8 cellular contexts compared by ENCODE assay signal in genomic region chr1:8004803-8005573, GRCh38. TPM values are rescaled to one million over a fixed set of nuclear protein-coding genes. Genes with fewer than 3 reads are reported as not detected.
DNase-seq lines count a peak whose midpoint lies in the region; ATAC-seq and TF ChIP-seq lines count a peak whose summit lies in the region.

No MANE protein-coding gene starts in this region.

- peaks cover 27% of the 10 kb centered on the region for H3K4me1 Mint-ChIP-seq in Caco-2 (ENCODE audit: low read depth, unreplicated experiment)
- H3K4me1 Mint-ChIP-seq in activated CD8-positive, alpha-beta memory T cell treated with anti-CD3 and anti-CD28 coated beads, Interleukin-2, amount 10 ng/mL, durations not matched to agents 7 days and 5 days = no peaks in the 10 kb centered on the region

- H3K27me3 ChIP-seq in Caco-2 (replicated peaks; ENCODE audit: control insufficient read depth, insufficient read depth, low read length) (no peaks in the 10 kb centered on the region), tibial artery (no peaks in the 10 kb centered on the region)

- CTCF ChIA-PET in Caco-2 (lab: Charles Lee) = interaction anchor here (0.5 to 1.6 kb wide), 7 partner anchors 10 to 338 kb away, joined by 3 to 11 read pairs (median 4); no protein-coding TSS in a partner anchor
- CTCF ChIA-PET in activated CD8-positive, alpha-beta memory T cell treated with anti-CD3 and anti-CD28 coated beads, Interleukin-2, amount 10 ng/mL, durations not matched to agents 7 days and 5 days (lab: Charles Lee) = interaction anchor here (0.6 to 1.6 kb wide), 4 partner anchors 10 to 309 kb away, joined by 3 to 4 read pairs (median 4); no protein-coding TSS in a partner anchor

- peaks cover 45% of the 10 kb centered on the region for H3K36me3 Mint-ChIP-seq in Caco-2 (ENCODE audit: insufficient read depth, unreplicated experiment)
- H3K36me3 Mint-ChIP-seq in activated CD8-positive, alpha-beta memory T cell treated with anti-CD3 and anti-CD28 coated beads, Interleukin-2, amount 10 ng/mL, durations not matched to agents 7 days and 5 days = no peaks in the 10 kb centered on the region

- H3K4me1 ChIP-seq in Caco-2 (peaks cover 28% of the 10 kb centered on the region), tibial artery (peaks cover 0 to 34% (median 25%) of the 10 kb centered on the region in 4 donors)

- no peak for ATAC-seq in HG03342 (IDR thresholded peaks at IDR 0.05; ENCODE audit: unreplicated experiment)
- no peak for ATAC-seq in activated CD8-positive, alpha-beta memory T cell treated with anti-CD3 and anti-CD28 coated beads, Interleukin-2, amount 10 ng/mL, durations not matched to agents 7 days and 5 days

- H3K27ac Mint-ChIP-seq in Caco-2 (ENCODE audit: unreplicated experiment) = peak overlapping the region; percentile 93
- H3K27ac Mint-ChIP-seq in activated CD8-positive, alpha-beta memory T cell treated with anti-CD3 and anti-CD28 coated beads, Interleukin-2, amount 10 ng/mL, durations not matched to agents 7 days and 5 days = no peak overlapping the region

- H3K9me3 Mint-ChIP-seq in Caco-2 (ENCODE audit: unreplicated experiment) = no peaks in the 10 kb centered on the region
- no peaks in the 10 kb centered on the region for H3K9me3 Mint-ChIP-seq in activated CD8-positive, alpha-beta memory T cell treated with anti-CD3 and anti-CD28 coated beads, Interleukin-2, amount 10 ng/mL, durations not matched to agents 7 days and 5 days (ENCODE audit: low read depth)

- TF ChIP-seq CTCF in Caco-2 (IDR thresholded peaks at IDR 0.05; ENCODE audit: insufficient read depth in 1 of 2, low read depth in 1 of 2, low read length in 1 of 2, severe bottlenecking in 1 of 2, unreplicated experiment in 1 of 2) (no peak), tibial artery (IDR thresholded peaks at IDR 0.05) (no peak)

- H3K4me3 ChIP-seq in Caco-2 (ENCODE audit: low read depth, low read length) (peak overlapping the region; percentile 14; the same call in 1 of the 2 replicates), tibial artery (no peak overlapping the region)

- H3K4me3 Mint-ChIP-seq in Caco-2 (ENCODE audit: unreplicated experiment) = peak overlapping the region; percentile 65
- no peak overlapping the region for H3K4me3 Mint-ChIP-seq in activated CD8-positive, alpha-beta memory T cell treated with anti-CD3 and anti-CD28 coated beads, Interleukin-2, amount 10 ng/mL, durations not matched to agents 7 days and 5 days

- no peaks in the 10 kb centered on the region for H3K27me3 Mint-ChIP-seq in Caco-2 (ENCODE audit: insufficient read depth, unreplicated experiment)
- no peaks in the 10 kb centered on the region for H3K27me3 Mint-ChIP-seq in activated CD8-positive, alpha-beta memory T cell treated with anti-CD3 and anti-CD28 coated beads, Interleukin-2, amount 10 ng/mL, durations not matched to agents 7 days and 5 days

- POLR2A ChIA-PET in Caco-2 (lab: Charles Lee) = interaction anchor here (0.5 to 1.1 kb wide), 4 partner anchors 10 to 200 kb away, joined by 3 to 11 read pairs (median 5); no protein-coding TSS in a partner anchor

- H3K36me3 ChIP-seq in Caco-2 (ENCODE audit: control insufficient read depth, insufficient read depth, low read length) = no peaks in the 10 kb centered on the region
- peaks cover 15 to 21% (median 15%) of the 10 kb centered on the region in 3 donors for H3K36me3 ChIP-seq in tibial artery

- intact Hi-C loops in Caco-2 (cut with micrococcal nuclease; ENCODE audit: unreplicated experiment) (loop anchor here (1.0 kb wide), 1 partner anchor 23 kb away; no protein-coding TSS in a partner anchor), tibial artery (cut with DNase I; ENCODE audit: low total_unique reads) (no loop called here)

- H3K9me3 ChIP-seq in Caco-2 = no peaks in the 10 kb centered on the region
- H3K9me3 ChIP-seq in tibial artery = no peaks in the 10 kb centered on the region

- BruUV-seq in Caco-2 (replicated peaks; lab: Mats Ljungman, UMichigan) = TSS peak; percentile 39

- peak overlapping the region; percentile 74 to 75 for H3K27ac ChIP-seq in tibial artery

- DNase-seq in Caco-2 (peak; percentile 78), NCI-H2081 (lab: John Stamatoyannopoulos, UW) (peak; percentile 66 to 88), astrocyte of the hippocampus (ENCODE audit: low read depth, low spot score) (peak; percentile 80), left kidney (ENCODE audit: low read depth, low spot score) (peak; percentile 60), tibial artery (peak; percentile 96)
- no peak for DNase-seq in activated T-cell treated with anti-CD3 and anti-CD28 coated beads, Interleukin-2, amount 50 U/mL, for 1 hour
- DNase-seq in activated CD8-positive, alpha-beta memory T cell treated with anti-CD3 and anti-CD28 coated beads, Interleukin-2, amount 10 ng/mL, durations not matched to agents 7 days and 5 days = no peak

RNA-seq across cellular contexts. Expression of gene ERRFI1, which starts 21.1 kb away (rescaled TPM):
- 37.2 and 40.9 TPM in 2 replicates for total RNA-seq in Caco-2 (2022)
- total RNA-seq in activated CD8-positive, alpha-beta memory T cell treated with anti-CD3 and anti-CD28 coated beads, Interleukin-2, amount 10 ng/mL, durations not matched to agents 7 days and 5 days = 1 to 10 TPM in 1 of 2 experiments, under 1 TPM in 1; 0.53 to 1.5 TPM

RNA-seq across cellular contexts. Expression of gene PARK7, which starts 43.5 kb away (rescaled TPM):
- 284 and 293 TPM in 2 replicates for total RNA-seq in Caco-2 (2022)
- total RNA-seq in activated CD8-positive, alpha-beta memory T cell treated with anti-CD3 and anti-CD28 coated beads, Interleukin-2, amount 10 ng/mL, durations not matched to agents 7 days and 5 days = 100 to 1,000 TPM; 310 to 434 TPM

Comparison
In these comparisons a context has a peak if more than half of its experiments do, and no peak if none do; other contexts are left out.
1. DNase-seq: peak in Caco-2 (2 of 2), NCI-H2081 (2 of 2), astrocyte of the hippocampus (single experiment), left kidney (single experiment) and tibial artery (2 of 2); none in activated T-cell treated with anti-CD3 and anti-CD28 coated beads, Interleukin-2, amount 50 U/mL, for 1 hour (single experiment) and activated CD8-positive, alpha-beta memory T cell treated with anti-CD3 and anti-CD28 coated beads, Interleukin-2, amount 10 ng/mL, durations not matched to agents 7 days and 5 days (single experiment).
2. RNA of gene ERRFI1, which starts 21.1 kb away (total RNA-seq): 37.2 to 40.9 TPM in Caco-2; 0.53 to 1.5 TPM in activated CD8-positive, alpha-beta memory T cell treated with anti-CD3 and anti-CD28 coated beads, Interleukin-2, amount 10 ng/mL, durations not matched to agents 7 days and 5 days; every median in the first group is over 10 times any median in the second.